In the genomic region with DNA sequence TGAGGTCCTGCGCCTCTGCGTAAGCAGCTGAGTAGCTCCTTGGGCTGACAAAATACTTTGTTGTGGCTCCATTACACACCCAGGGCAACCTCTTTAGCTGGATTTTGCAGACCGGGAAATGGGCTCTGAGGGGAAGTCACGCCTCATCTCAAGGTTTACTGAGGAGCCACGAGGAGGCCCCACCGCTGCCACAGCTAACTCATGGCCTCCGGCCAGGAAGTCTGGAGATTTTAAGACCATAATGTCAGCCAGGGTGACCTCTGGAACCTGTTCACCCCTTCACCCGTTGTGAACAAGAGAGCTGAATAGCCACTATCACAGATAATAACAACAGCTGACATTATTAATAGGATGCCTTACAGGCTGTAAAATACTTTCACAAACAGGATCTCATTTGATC, we compare ENCODE assay signal across 2 cellular contexts.
TF ChIP-seq lines count a peak whose summit lies in the region.

No MANE protein-coding gene starts in this region.

TF ChIP-seq in liver, 16 proteins besides CTCF, POLR2A, EP300 and RAD21:
- no peak for TF ChIP-seq FOXA1 (IDR thresholded peaks at IDR 0.05)
- no peak for TF ChIP-seq EGR1 (IDR thresholded peaks at IDR 0.05; ENCODE audit: low read depth in 2 of 2)
- TF ChIP-seq NR2F2 (IDR thresholded peaks at IDR 0.05), result peak; percentile 77
- no peak for TF ChIP-seq HNF4A (conservative IDR thresholded peaks at IDR 0.05)

TF ChIP-seq in HepG2, 621 proteins besides CTCF, POLR2A, EP300 and RAD21:
- no peak for TF ChIP-seq DMAP1 (CRISPR knock-in tag; IDR thresholded peaks at IDR 0.05)
- TF ChIP-seq GZF1 (CRISPR knock-in tag; IDR thresholded peaks at IDR 0.05), result no peak
- no peak for TF ChIP-seq KDM5B (CRISPR knock-in tag; IDR thresholded peaks at IDR 0.05; ENCODE audit: borderline replicate concordance)
- TF ChIP-seq, protein P1, sequence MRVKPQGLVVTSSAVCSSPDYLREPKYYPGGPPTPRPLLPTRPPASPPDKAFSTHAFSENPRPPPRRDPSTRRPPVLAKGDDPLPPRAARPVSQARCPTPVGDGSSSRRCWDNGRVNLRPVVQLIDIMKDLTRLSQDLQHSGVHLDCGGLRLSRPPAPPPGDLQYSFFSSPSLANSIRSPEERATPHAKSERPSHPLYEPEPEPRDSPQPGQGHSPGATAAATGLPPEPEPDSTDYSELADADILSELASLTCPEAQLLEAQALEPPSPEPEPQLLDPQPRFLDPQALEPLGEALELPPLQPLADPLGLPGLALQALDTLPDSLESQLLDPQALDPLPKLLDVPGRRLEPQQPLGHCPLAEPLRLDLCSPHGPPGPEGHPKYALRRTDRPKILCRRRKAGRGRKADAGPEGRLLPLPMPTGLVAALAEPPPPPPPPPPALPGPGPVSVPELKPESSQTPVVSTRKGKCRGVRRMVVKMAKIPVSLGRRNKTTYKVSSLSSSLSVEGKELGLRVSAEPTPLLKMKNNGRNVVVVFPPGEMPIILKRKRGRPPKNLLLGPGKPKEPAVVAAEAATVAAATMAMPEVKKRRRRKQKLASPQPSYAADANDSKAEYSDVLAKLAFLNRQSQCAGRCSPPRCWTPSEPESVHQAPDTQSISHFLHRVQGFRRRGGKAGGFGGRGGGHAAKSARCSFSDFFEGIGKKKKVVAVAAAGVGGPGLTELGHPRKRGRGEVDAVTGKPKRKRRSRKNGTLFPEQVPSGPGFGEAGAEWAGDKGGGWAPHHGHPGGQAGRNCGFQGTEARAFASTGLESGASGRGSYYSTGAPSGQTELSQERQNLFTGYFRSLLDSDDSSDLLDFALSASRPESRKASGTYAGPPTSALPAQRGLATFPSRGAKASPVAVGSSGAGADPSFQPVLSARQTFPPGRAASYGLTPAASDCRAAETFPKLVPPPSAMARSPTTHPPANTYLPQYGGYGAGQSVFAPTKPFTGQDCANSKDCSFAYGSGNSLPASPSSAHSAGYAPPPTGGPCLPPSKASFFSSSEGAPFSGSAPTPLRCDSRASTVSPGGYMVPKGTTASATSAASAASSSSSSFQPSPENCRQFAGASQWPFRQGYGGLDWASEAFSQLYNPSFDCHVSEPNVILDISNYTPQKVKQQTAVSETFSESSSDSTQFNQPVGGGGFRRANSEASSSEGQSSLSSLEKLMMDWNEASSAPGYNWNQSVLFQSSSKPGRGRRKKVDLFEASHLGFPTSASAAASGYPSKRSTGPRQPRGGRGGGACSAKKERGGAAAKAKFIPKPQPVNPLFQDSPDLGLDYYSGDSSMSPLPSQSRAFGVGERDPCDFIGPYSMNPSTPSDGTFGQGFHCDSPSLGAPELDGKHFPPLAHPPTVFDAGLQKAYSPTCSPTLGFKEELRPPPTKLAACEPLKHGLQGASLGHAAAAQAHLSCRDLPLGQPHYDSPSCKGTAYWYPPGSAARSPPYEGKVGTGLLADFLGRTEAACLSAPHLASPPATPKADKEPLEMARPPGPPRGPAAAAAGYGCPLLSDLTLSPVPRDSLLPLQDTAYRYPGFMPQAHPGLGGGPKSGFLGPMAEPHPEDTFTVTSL (CRISPR knock-in tag; IDR thresholded peaks at IDR 0.05; ENCODE audit: borderline replicate concordance), result no peak
- TF ChIP-seq, protein P2, sequence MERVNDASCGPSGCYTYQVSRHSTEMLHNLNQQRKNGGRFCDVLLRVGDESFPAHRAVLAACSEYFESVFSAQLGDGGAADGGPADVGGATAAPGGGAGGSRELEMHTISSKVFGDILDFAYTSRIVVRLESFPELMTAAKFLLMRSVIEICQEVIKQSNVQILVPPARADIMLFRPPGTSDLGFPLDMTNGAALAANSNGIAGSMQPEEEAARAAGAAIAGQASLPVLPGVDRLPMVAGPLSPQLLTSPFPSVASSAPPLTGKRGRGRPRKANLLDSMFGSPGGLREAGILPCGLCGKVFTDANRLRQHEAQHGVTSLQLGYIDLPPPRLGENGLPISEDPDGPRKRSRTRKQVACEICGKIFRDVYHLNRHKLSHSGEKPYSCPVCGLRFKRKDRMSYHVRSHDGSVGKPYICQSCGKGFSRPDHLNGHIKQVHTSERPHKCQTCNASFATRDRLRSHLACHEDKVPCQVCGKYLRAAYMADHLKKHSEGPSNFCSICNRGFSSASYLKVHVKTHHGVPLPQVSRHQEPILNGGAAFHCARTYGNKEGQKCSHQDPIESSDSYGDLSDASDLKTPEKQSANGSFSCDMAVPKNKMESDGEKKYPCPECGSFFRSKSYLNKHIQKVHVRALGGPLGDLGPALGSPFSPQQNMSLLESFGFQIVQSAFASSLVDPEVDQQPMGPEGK (CRISPR knock-in tag; IDR thresholded peaks at IDR 0.05), result no peak
- TF ChIP-seq FOXO1 (CRISPR knock-in tag; IDR thresholded peaks at IDR 0.05), result no peak
- TF ChIP-seq, protein P3, sequence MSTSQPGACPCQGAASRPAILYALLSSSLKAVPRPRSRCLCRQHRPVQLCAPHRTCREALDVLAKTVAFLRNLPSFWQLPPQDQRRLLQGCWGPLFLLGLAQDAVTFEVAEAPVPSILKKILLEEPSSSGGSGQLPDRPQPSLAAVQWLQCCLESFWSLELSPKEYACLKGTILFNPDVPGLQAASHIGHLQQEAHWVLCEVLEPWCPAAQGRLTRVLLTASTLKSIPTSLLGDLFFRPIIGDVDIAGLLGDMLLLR (CRISPR knock-in tag; IDR thresholded peaks at IDR 0.05), result no peak
- TF ChIP-seq, protein P4, sequence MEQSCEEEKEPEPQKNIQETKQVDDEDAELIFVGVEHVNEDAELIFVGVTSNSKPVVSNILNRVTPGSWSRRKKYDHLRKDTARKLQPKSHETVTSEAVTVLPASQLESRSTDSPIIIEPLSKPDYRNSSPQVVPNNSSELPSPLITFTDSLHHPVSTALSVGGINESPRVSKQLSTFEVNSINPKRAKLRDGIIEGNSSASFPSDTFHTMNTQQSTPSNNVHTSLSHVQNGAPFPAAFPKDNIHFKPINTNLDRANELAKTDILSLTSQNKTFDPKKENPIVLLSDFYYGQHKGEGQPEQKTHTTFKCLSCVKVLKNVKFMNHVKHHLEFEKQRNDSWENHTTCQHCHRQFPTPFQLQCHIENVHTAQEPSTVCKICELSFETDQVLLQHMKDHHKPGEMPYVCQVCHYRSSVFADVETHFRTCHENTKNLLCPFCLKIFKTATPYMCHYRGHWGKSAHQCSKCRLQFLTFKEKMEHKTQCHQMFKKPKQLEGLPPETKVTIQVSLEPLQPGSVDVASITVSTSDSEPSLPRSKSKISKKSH (CRISPR knock-in tag; IDR thresholded peaks at IDR 0.05; ENCODE audit: borderline replicate concordance), result no peak
- no peak for TF ChIP-seq ZNF792 (CRISPR knock-in tag; IDR thresholded peaks at IDR 0.05)
- TF ChIP-seq NFE2L2 (IDR thresholded peaks at IDR 0.05; ENCODE audit: low read length), result no peak
- no peak for TF ChIP-seq FOXP1 (IDR thresholded peaks at IDR 0.05)
- TF ChIP-seq FOXP1 (CRISPR knock-in tag; IDR thresholded peaks at IDR 0.05), result no peak
- TF ChIP-seq ZNF10 (CRISPR knock-in tag; IDR thresholded peaks at IDR 0.05; ENCODE audit: borderline replicate concordance, low read depth), result no peak
- TF ChIP-seq CEBPB (IDR thresholded peaks at IDR 0.05; ENCODE audit: borderline replicate concordance, low read depth, low read length), result no peak
- TF ChIP-seq, protein P5, sequence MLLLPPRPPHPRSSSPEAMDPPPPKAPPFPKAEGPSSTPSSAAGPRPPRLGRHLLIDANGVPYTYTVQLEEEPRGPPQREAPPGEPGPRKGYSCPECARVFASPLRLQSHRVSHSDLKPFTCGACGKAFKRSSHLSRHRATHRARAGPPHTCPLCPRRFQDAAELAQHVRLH (CRISPR knock-in tag; IDR thresholded peaks at IDR 0.05; ENCODE audit: borderline replicate concordance, low read depth), result no peak
- no peak for TF ChIP-seq GABPB1 (CRISPR knock-in tag; IDR thresholded peaks at IDR 0.05)
